In genomic region chr7:41881313-41882130, GRCh38 we compare ENCODE assay signal across 9 cellular contexts.
DNase-seq lines count a peak whose midpoint lies in the region; ATAC-seq, FAIRE-seq and TF ChIP-seq lines count a peak whose summit lies in the region.
"Had no signal": no experiment of that assay in that cellular context is flagged by ENCODE, and none has a peak within 500 bp of the region (broad histone marks: within the 10 kb centered on the region; RNA-seq: fewer than 3 reads in every experiment).

No MANE protein-coding gene starts in this region.

- no peak overlapping the region for H3K9ac ChIP-seq in duodenal mucosa (ENCODE audit: low read depth in 1 of 2, low read length in 2 of 2)

- H3K4me1 ChIP-seq in duodenal mucosa (ENCODE audit: control insufficient read depth in 1 of 2, insufficient read depth in 2 of 2, low read length in 2 of 2): peaks cover 0 to 8% of the 10 kb centered on the region in 2 donors
- no peaks in the 10 kb centered on the region for H3K4me1 ChIP-seq in BE2C

- ATAC-seq in GM19351 (IDR thresholded peaks at IDR 0.05; ENCODE audit: unreplicated experiment) (peak; percentile 92), HG03342 (IDR thresholded peaks at IDR 0.05; ENCODE audit: unreplicated experiment) (peak; percentile 94)

- peak overlapping the region; percentile 39 for H3K27ac ChIP-seq in duodenal mucosa (ENCODE audit: low read depth, low read length)
- H3K27ac ChIP-seq: SK-N-MC had no signal

- no peaks in the 10 kb centered on the region for H3K36me3 ChIP-seq in duodenal mucosa (ENCODE audit: control insufficient read depth in 1 of 2, insufficient read depth in 2 of 2, low read length in 2 of 2)
- H3K36me3 ChIP-seq in BE2C: no peaks in the 10 kb centered on the region

- H3K4me3 ChIP-seq in duodenal mucosa (ENCODE audit: low read depth in 1 of 2, low read length in 2 of 2): peak overlapping the region in 1 of 2 donors; percentile 1
- no peak overlapping the region for H3K4me3 ChIP-seq in BE2C (ENCODE audit: low read depth, low read length)
- H3K4me3 ChIP-seq: SK-N-MC had no signal

- no peak for FAIRE-seq in frontal cortex (lab: Jason Lieb, UNC)

- no peaks in the 10 kb centered on the region for H3K27me3 ChIP-seq in duodenal mucosa (ENCODE audit: control insufficient read depth in 1 of 2, insufficient read depth in 2 of 2, low read length in 2 of 2)
- H3K27me3 ChIP-seq in BE2C: no peaks in the 10 kb centered on the region

- TF ChIP-seq CTCF in BE2C (IDR thresholded peaks at IDR 0.05; ENCODE audit: low read depth, low read length): no peak

- H3K9me3 ChIP-seq in duodenal mucosa (ENCODE audit: control insufficient read depth in 1 of 2, low read length in 2 of 2) (no peaks in the 10 kb centered on the region), BE2C (no peaks in the 10 kb centered on the region)

- DNase-seq in activated CD4-positive, CD25-positive, alpha-beta regulatory T cell treated with anti-CD3 and anti-CD28 coated beads, Interleukin-2, amount 50 U/mL, for 16 hours (ENCODE audit: low read depth, low spot score): peak; percentile 41
- DNase-seq in stimulated activated CD4-positive, alpha-beta T cell treated with anti-CD3 and anti-CD28 coated beads, Interleukin-2, amount 100 ng/mL, for 4 hours (ENCODE audit: low read depth): peak; percentile 56
- DNase-seq in BE2C (no peak), frontal cortex (ENCODE audit: low spot score in 2 of 2) (no peak), NCI-H1694 treated with DMSO at 0.1 percent for 48 hours (lab: John Stamatoyannopoulos, UW) (no peak)

Comparison
In these comparisons a context has a peak if more than half of its experiments do, and no peak if none do; other contexts are left out.
1. DNase-seq: peak in activated CD4-positive, CD25-positive, alpha-beta regulatory T cell treated with anti-CD3 and anti-CD28 coated beads, Interleukin-2, amount 50 U/mL, for 16 hours (single experiment) and stimulated activated CD4-positive, alpha-beta T cell treated with anti-CD3 and anti-CD28 coated beads, Interleukin-2, amount 100 ng/mL, for 4 hours (single experiment); none in BE2C (single experiment), frontal cortex (0 of 2) and NCI-H1694 treated with DMSO at 0.1 percent for 48 hours (single experiment).